ENCODE assay signal across 10 cellular contexts in the genomic region with DNA sequence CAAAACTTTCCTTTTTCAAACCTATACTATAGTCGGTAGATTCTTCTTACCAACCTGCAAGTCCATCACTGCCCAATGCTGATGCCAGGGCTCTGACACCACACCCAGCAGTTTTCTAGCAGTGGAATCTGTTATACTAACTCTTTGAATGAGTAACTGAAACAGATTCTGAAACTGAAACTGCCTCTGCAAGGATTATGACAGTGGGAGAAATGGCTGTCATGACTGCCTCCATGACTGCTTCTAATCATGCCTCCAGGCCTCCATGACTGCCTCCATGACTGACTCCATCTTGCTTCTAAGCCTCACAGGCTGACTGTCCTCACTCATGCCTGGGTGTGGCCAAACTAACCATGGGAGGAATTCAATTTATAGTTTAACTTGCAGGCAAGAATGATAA. TPM values are rescaled to one million over a fixed set of nuclear protein-coding genes. Genes with fewer than 3 reads are reported as not detected.
DNase-seq lines count a peak whose midpoint lies in the region; ATAC-seq and TF ChIP-seq lines count a peak whose summit lies in the region.
"Had no signal": no experiment of that assay in that cellular context is flagged by ENCODE, and none has a peak within 500 bp of the region (broad histone marks: within the 10 kb centered on the region; RNA-seq: fewer than 3 reads in every experiment).

No MANE protein-coding gene starts in this region.

- POLR2A ChIA-PET in activated naive CD8-positive, alpha-beta T cell treated with anti-CD3 and anti-CD28 coated beads, Interleukin-2, amount 10 ng/mL, durations not matched to agents 7 days and 5 days (lab: Charles Lee), result no interaction called here
- POLR2A ChIA-PET in naive thymus-derived CD8-positive, alpha-beta T cell (lab: Charles Lee), result interaction anchor here (0.7 kb wide), 1 partner anchor 157 kb away, joined by 5 read pairs; no protein-coding TSS in a partner anchor

- no peak for TF ChIP-seq CTCF in GM10266 (IDR thresholded peaks at IDR 0.05; ENCODE audit: control insufficient read depth, insufficient read depth, low read depth, missing control alignments)

- H3K4me3 Mint-ChIP-seq in activated naive CD8-positive, alpha-beta T cell treated with anti-CD3 and anti-CD28 coated beads, Interleukin-2, amount 10 ng/mL, durations not matched to agents 7 days and 5 days, result peak overlapping the region; percentile 14
- H3K4me3 Mint-ChIP-seq in naive thymus-derived CD8-positive, alpha-beta T cell, result no peak overlapping the region
- H3K4me3 Mint-ChIP-seq: CD8-positive, alpha-beta T cell; nephron had no signal

- DNase-seq in GM10266 (ENCODE audit: extremely low spot score) (peak; percentile 52), NCI-H446 (lab: John Stamatoyannopoulos, UW) (no peak), mucosa of gallbladder (ENCODE audit: low spot score) (no peak), iPS-NIHi7 (ENCODE audit: extremely low spot score) (no peak)
- DNase-seq in activated naive CD8-positive, alpha-beta T cell treated with anti-CD3 and anti-CD28 coated beads, Interleukin-2, amount 10 ng/mL, durations not matched to agents 7 days and 5 days, result no peak
- DNase-seq in naive thymus-derived CD8-positive, alpha-beta T cell, result no peak
- DNase-seq: CD8-positive, alpha-beta T cell had no signal

- peak overlapping the region; percentile 83 for H3K27ac Mint-ChIP-seq in activated naive CD8-positive, alpha-beta T cell treated with anti-CD3 and anti-CD28 coated beads, Interleukin-2, amount 10 ng/mL, durations not matched to agents 7 days and 5 days
- no peak overlapping the region for H3K27ac Mint-ChIP-seq in naive thymus-derived CD8-positive, alpha-beta T cell
- H3K27ac Mint-ChIP-seq: CD8-positive, alpha-beta T cell; nephron had no signal

- ATAC-seq in GM19452 (IDR thresholded peaks at IDR 0.05; ENCODE audit: unreplicated experiment), result peak; percentile 67
- peak; percentile 77 for ATAC-seq in HG03175 (IDR thresholded peaks at IDR 0.05; ENCODE audit: unreplicated experiment)
- peak; percentile 88 for ATAC-seq in activated naive CD8-positive, alpha-beta T cell treated with anti-CD3 and anti-CD28 coated beads, Interleukin-2, amount 10 ng/mL, durations not matched to agents 7 days and 5 days (ENCODE audit: low read depth)
- no peak for ATAC-seq in naive thymus-derived CD8-positive, alpha-beta T cell
- ATAC-seq: CD8-positive, alpha-beta T cell had no signal

- peaks cover 4% of the 10 kb centered on the region for H3K36me3 Mint-ChIP-seq in activated naive CD8-positive, alpha-beta T cell treated with anti-CD3 and anti-CD28 coated beads, Interleukin-2, amount 10 ng/mL, durations not matched to agents 7 days and 5 days
- peaks cover 0 to 5% (median 0%) of the 10 kb centered on the region in 3 donors for H3K36me3 Mint-ChIP-seq in naive thymus-derived CD8-positive, alpha-beta T cell
- H3K36me3 Mint-ChIP-seq: CD8-positive, alpha-beta T cell had no signal

- peaks cover 4% of the 10 kb centered on the region for H3K9me3 Mint-ChIP-seq in activated naive CD8-positive, alpha-beta T cell treated with anti-CD3 and anti-CD28 coated beads, Interleukin-2, amount 10 ng/mL, durations not matched to agents 7 days and 5 days
- H3K9me3 Mint-ChIP-seq in naive thymus-derived CD8-positive, alpha-beta T cell, result no peaks in the 10 kb centered on the region
- H3K9me3 Mint-ChIP-seq: CD8-positive, alpha-beta T cell had no signal

- H3K27me3 Mint-ChIP-seq in activated naive CD8-positive, alpha-beta T cell treated with anti-CD3 and anti-CD28 coated beads, Interleukin-2, amount 10 ng/mL, durations not matched to agents 7 days and 5 days, result peaks cover 9% of the 10 kb centered on the region
- peaks cover 0 to 17% (median 3%) of the 10 kb centered on the region in 5 donors for H3K27me3 Mint-ChIP-seq in naive thymus-derived CD8-positive, alpha-beta T cell

- peaks cover 15% of the 10 kb centered on the region for H3K4me1 Mint-ChIP-seq in activated naive CD8-positive, alpha-beta T cell treated with anti-CD3 and anti-CD28 coated beads, Interleukin-2, amount 10 ng/mL, durations not matched to agents 7 days and 5 days
- H3K4me1 Mint-ChIP-seq in naive thymus-derived CD8-positive, alpha-beta T cell, result no peaks in the 10 kb centered on the region
- H3K4me1 Mint-ChIP-seq: nephron had no signal

RNA-seq across cellular contexts. Expression of a gene that starts 29.4 kb away (rescaled TPM):
- total RNA-seq in activated naive CD8-positive, alpha-beta T cell treated with anti-CD3 and anti-CD28 coated beads, Interleukin-2, amount 10 ng/mL, durations not matched to agents 7 days and 5 days, result 100 to 1,000 TPM; 127 to 130 TPM
- 114 TPM for total RNA-seq in mucosa of gallbladder
- 100 to 1,000 TPM; 159 to 166 TPM for total RNA-seq in naive thymus-derived CD8-positive, alpha-beta T cell
- polyA plus RNA-seq in naive thymus-derived CD8-positive, alpha-beta T cell, result 10 to 100 TPM; 56.3 to 67.4 (median 57.1) TPM

Comparison
In these comparisons a context has a peak if more than half of its experiments do, and no peak if none do; other contexts are left out.
1. ATAC-seq: peak in GM19452 (single experiment), HG03175 (single experiment) and activated naive CD8-positive, alpha-beta T cell treated with anti-CD3 and anti-CD28 coated beads, Interleukin-2, amount 10 ng/mL, durations not matched to agents 7 days and 5 days (single experiment); none in naive thymus-derived CD8-positive, alpha-beta T cell (0 of 2).